In the genomic region with DNA sequence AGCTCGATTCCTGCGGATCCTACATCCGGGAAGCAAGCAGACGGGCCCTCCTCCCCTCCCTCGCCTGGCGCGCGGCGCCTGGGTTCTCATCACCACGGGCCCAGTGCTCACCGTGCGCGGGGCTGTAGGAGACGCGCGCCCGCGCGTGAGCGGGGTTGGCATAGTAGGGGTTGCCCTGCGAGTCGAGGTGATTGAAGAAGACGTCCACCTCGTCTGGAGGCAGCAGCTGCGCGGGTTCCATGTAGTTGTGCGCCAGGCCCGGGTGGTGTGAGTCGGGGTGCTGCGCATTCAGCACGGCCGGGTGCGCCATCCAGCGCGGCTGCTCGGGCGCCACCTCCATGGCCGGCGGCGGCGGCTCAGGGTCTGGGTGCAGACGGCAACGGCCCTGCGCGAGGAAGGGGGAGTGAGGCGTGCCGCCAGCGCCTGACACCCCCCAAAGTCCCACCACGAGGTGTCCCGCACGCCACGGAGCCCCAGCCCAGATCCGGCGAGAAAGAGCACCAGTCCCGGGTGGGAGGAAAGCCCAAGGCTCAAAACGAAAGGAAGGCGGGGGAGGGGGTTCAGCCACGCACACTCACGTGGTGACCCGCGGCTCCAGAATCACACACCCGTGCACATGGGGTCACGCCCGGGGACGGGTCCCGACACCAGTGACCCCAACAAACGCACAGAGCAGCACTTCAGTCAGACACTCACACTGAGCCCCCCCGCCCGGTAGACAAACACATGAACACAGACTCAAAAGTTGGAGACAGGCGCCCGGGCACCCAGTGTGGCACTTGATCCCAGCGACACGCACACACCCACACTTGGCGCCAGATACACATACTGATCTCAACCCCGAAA, we compare ENCODE assay signal across 9 cellular contexts. TPM values are rescaled to one million over a fixed set of nuclear protein-coding genes. Genes with fewer than 3 reads are reported as not detected.
DNase-seq lines count a peak whose midpoint lies in the region; ATAC-seq, FAIRE-seq and TF ChIP-seq lines count a peak whose summit lies in the region.
"Had no signal": no experiment of that assay in that cellular context is flagged by ENCODE, and none has a peak within 500 bp of the region (broad histone marks: within the 10 kb centered on the region; RNA-seq: fewer than 3 reads in every experiment).

No MANE protein-coding gene starts in this region.

- no peak for ATAC-seq in natural killer cell treated with Interleukin-12 subunit alpha and Interleukin-12 subunit beta and Interleukin-15 and Interleukin-18, amount 100 ng/mL, for 72 hours
- ATAC-seq in GM19328 (IDR thresholded peaks at IDR 0.05; ENCODE audit: unreplicated experiment) (no peak), GM21717 (IDR thresholded peaks at IDR 0.05; ENCODE audit: unreplicated experiment) (no peak)

- H3K36me3 ChIP-seq in SK-N-SH (replicated peaks in 1 of 2; ENCODE audit: control insufficient read depth in 1 of 2, insufficient read depth in 2 of 2, low read length in 1 of 2) (peaks cover 0 to 8% of the 10 kb centered on the region in 2 experiments), endothelial cell of umbilical vein (ENCODE audit: control insufficient read depth in 2 of 2, extremely low read depth in 1 of 2, insufficient read depth in 2 of 2, low read length in 2 of 2) (peaks cover 0 to 11% of the 10 kb centered on the region in 2 experiments)

- H3K9me1 ChIP-seq in endothelial cell of umbilical vein (replicated peaks; ENCODE audit: control insufficient read depth, extremely low read depth, insufficient read depth, low read length), result no peaks in the 10 kb centered on the region

- H3K4me1 Mint-ChIP-seq in natural killer cell treated with Interleukin-12 subunit alpha and Interleukin-12 subunit beta and Interleukin-15 and Interleukin-18, amount 100 ng/mL, for 72 hours (ENCODE audit: low read depth in 2 of 2), result peaks cover 10% of the 10 kb centered on the region in 2 donors

- no peaks in the 10 kb centered on the region for H3K9me3 Mint-ChIP-seq in natural killer cell treated with Interleukin-12 subunit alpha and Interleukin-12 subunit beta and Interleukin-15 and Interleukin-18, amount 100 ng/mL, for 72 hours

- TF ChIP-seq CTCF in SK-N-SH (IDR thresholded peaks at IDR 0.05) (no peak), endothelial cell of umbilical vein (IDR thresholded peaks at IDR 0.05; ENCODE audit: extremely low read depth in 1 of 2, insufficient read depth in 1 of 2, low read depth in 1 of 2, low read length in 2 of 2) (no peak)

- no peak for TF ChIP-seq POLR2A in endothelial cell of umbilical vein (IDR thresholded peaks at IDR 0.05; ENCODE audit: low read depth, low read length)

- no peaks in the 10 kb centered on the region for H3K9me3 ChIP-seq in SK-N-SH
- H3K9me3 ChIP-seq in endothelial cell of umbilical vein (replicated peaks; ENCODE audit: control insufficient read depth, insufficient read depth, low read length), result no peaks in the 10 kb centered on the region

- CTCF ChIA-PET in SK-N-SH (lab: Yijun Ruan, JAX), result interaction anchor here (0.8 to 13.1 kb wide), 7 partner anchors 9 to 77 kb away, joined by 3 to 177 read pairs (median 5); no protein-coding TSS in a partner anchor
- CTCF ChIA-PET in endothelial cell of umbilical vein (lab: Charles Lee), result interaction anchor here (1.0 to 1.5 kb wide), 6 partner anchors 10 to 122 kb away, joined by 3 to 4 read pairs (median 4); no protein-coding TSS in a partner anchor

- peak overlapping the region; percentile 75 to 77 for H3K4me3 ChIP-seq in SK-N-SH (ENCODE audit: low read depth in 2 of 2, low read length in 1 of 2)
- H3K4me3 ChIP-seq in endothelial cell of umbilical vein (replicated peaks in 1 of 3; ENCODE audit: insufficient read depth in 1 of 3, low read depth in 1 of 3, low read length in 3 of 3), result peak overlapping the region; percentile 77 to 95 (median 83)

- peaks cover 8 to 18% of the 10 kb centered on the region in 2 experiments for H3K4me1 ChIP-seq in SK-N-SH (ENCODE audit: control insufficient read depth in 1 of 2, insufficient read depth in 2 of 2, low read depth in 1 of 2, low read length in 1 of 2)
- peaks cover 39% of the 10 kb centered on the region for H3K4me1 ChIP-seq in endothelial cell of umbilical vein (ENCODE audit: control insufficient read depth, extremely low read depth, insufficient read depth, low read length)

- H4K20me1 ChIP-seq in SK-N-SH (ENCODE audit: insufficient read depth) (peaks cover 13% of the 10 kb centered on the region; the same call in 1 of the 2 replicates), endothelial cell of umbilical vein (replicated peaks; ENCODE audit: control insufficient read depth, extremely low read depth, insufficient read depth, low read length) (no peaks in the 10 kb centered on the region)

- H3K9me2 ChIP-seq in SK-N-SH, result no peaks in the 10 kb centered on the region

- peak overlapping the region; percentile 21 to 97; a peak in 3 of 4 replicates for H3K27ac ChIP-seq in SK-N-SH (ENCODE audit: low read depth in 2 of 2, low read length in 1 of 2)
- H3K27ac ChIP-seq in endothelial cell of umbilical vein (ENCODE audit: insufficient read depth, low read depth, low read length), result peak overlapping the region; percentile 97

- H3K27me3 ChIP-seq in SK-N-SH (ENCODE audit: insufficient read depth), result peaks cover 13% of the 10 kb centered on the region; the same call in 1 of the 2 replicates
- H3K27me3 ChIP-seq in endothelial cell of umbilical vein (ENCODE audit: control insufficient read depth in 2 of 2, insufficient read depth in 2 of 2, low read length in 2 of 2), result no peaks in the 10 kb centered on the region

- H3K9ac ChIP-seq in SK-N-SH (peak overlapping the region; percentile 73), endothelial cell of umbilical vein (replicated peaks; ENCODE audit: extremely low read depth, insufficient read depth, low read length) (peak overlapping the region; percentile 84)

- dilution Hi-C loops in endothelial cell of umbilical vein (cut with MboI; ENCODE audit: extremely low pct_ligation_motif_present, low sequenced_read_pairs), result no loop called here

- no peaks in the 10 kb centered on the region for H3K36me3 Mint-ChIP-seq in natural killer cell treated with Interleukin-12 subunit alpha and Interleukin-12 subunit beta and Interleukin-15 and Interleukin-18, amount 100 ng/mL, for 72 hours

- no peak for FAIRE-seq in endothelial cell of umbilical vein (lab: Jason Lieb, UNC)

- no peak for TF ChIP-seq RAD21 in SK-N-SH (IDR thresholded peaks at IDR 0.05; ENCODE audit: low read length)

- POLR2A ChIA-PET in SK-N-SH (lab: Yijun Ruan, JAX), result interaction anchor here (0.8 to 7.8 kb wide), 18 partner anchors 9 to 310 kb away, joined by 3 to 100 read pairs (median 4); no protein-coding TSS in a partner anchor
- POLR2A ChIA-PET in endothelial cell of umbilical vein (lab: Charles Lee), result no interaction called here

- 2% methylated on average over 22 of the region's 75 CpGs for WGBS in SK-N-SH (ENCODE audit: low lambda C conversion rate)

- peak overlapping the region; percentile 99 for H3K4me2 ChIP-seq in SK-N-SH
- H3K4me2 ChIP-seq in endothelial cell of umbilical vein (ENCODE audit: insufficient read depth, low read length), result peak overlapping the region; percentile 96

- H2AFZ ChIP-seq in SK-N-SH (ENCODE audit: low read depth), result peak overlapping the region; percentile 88
- no peak overlapping the region for H2AFZ ChIP-seq in endothelial cell of umbilical vein (ENCODE audit: low read depth, low read length)

- intact Hi-C loops in endothelial cell of umbilical vein (cut with micrococcal nuclease), result no loop called here

- TF ChIP-seq EP300 in SK-N-SH (IDR thresholded peaks at IDR 0.05; ENCODE audit: borderline replicate concordance in 1 of 2, low read depth in 1 of 2, low read length in 1 of 2), result no peak

- H3K79me2 ChIP-seq in SK-N-SH (ENCODE audit: insufficient read depth) (peaks cover 34% of the 10 kb centered on the region), endothelial cell of umbilical vein (ENCODE audit: control insufficient read depth, insufficient read depth, low read length) (peaks cover 90% of the 10 kb centered on the region)

- H3K4me3 Mint-ChIP-seq in natural killer cell treated with Interleukin-12 subunit alpha and Interleukin-12 subunit beta and Interleukin-15 and Interleukin-18, amount 100 ng/mL, for 72 hours, result peak overlapping the region; percentile 85

- TSS peak; percentile 15 for BruUV-seq in endothelial cell of umbilical vein (replicated peaks; lab: Mats Ljungman, UMichigan)

- peaks cover 6% of the 10 kb centered on the region for H3F3A ChIP-seq in SK-N-SH (replicated peaks; ENCODE audit: insufficient read depth)

- H3K27ac Mint-ChIP-seq in natural killer cell treated with Interleukin-12 subunit alpha and Interleukin-12 subunit beta and Interleukin-15 and Interleukin-18, amount 100 ng/mL, for 72 hours, result peak overlapping the region in 1 of 2 donors; percentile 35

- DNase-seq in NCI-H2196 (lab: John Stamatoyannopoulos, UW; ENCODE audit: unreplicated experiment), result peak; percentile 51
- no peak for DNase-seq in NCI-H2196 treated with DMSO at 0.1 percent for 48 hours (lab: John Stamatoyannopoulos, UW; ENCODE audit: unreplicated experiment)
- DNase-seq in SK-N-SH, result peak; percentile 61
- DNase-seq in endothelial cell of umbilical vein (ENCODE audit: low read depth, low spot score), result peak; percentile 43
- DNase-seq in natural killer cell treated with Interleukin-12 subunit alpha and Interleukin-12 subunit beta and Interleukin-15 and Interleukin-18, amount 100 ng/mL, for 72 hours (ENCODE audit: low spot score), result peak; percentile 57
- no peak for DNase-seq in Ammon's horn (ENCODE audit: low spot score)

- H3K27me3 Mint-ChIP-seq in natural killer cell treated with Interleukin-12 subunit alpha and Interleukin-12 subunit beta and Interleukin-15 and Interleukin-18, amount 100 ng/mL, for 72 hours, result peaks cover 47 to 58% of the 10 kb centered on the region in 2 donors

RNA-seq across cellular contexts. Expression of gene GATA2, which starts 6.1 kb away (rescaled TPM):
- polyA plus RNA-seq in SK-N-SH (2012; rRNA removed), result 5.5 and 6.8 TPM in 2 replicates
- 7.0 and 13.4 TPM in 2 replicates for polyA plus RNA-seq in SK-N-SH (2012; cell fraction: cytosol; rRNA removed)
- polyA plus RNA-seq in SK-N-SH (2012; cell fraction: nucleus; rRNA removed), result 10.6 and 18.0 TPM in 2 replicates
- 62.2 and 63.9 TPM in 2 replicates for total RNA-seq in endothelial cell of umbilical vein
- 28.8 and 35.6 TPM in 2 replicates for polyA plus RNA-seq in endothelial cell of umbilical vein
- 25.9 and 36.8 TPM in 2 replicates for polyA plus RNA-seq in endothelial cell of umbilical vein (2011; cell fraction: cytosol; rRNA removed)
- polyA plus RNA-seq in endothelial cell of umbilical vein (2011; cell fraction: nucleus; rRNA removed), result 30.1 and 31.5 TPM in 2 replicates
- polyA plus RNA-seq in endothelial cell of umbilical vein (2012), result 33.0 and 37.6 TPM in 2 replicates
- polyA minus RNA-seq in endothelial cell of umbilical vein, result 17.3 and 17.5 TPM in 2 replicates
- 58.1 TPM for polyA minus RNA-seq in endothelial cell of umbilical vein (2011; cell fraction: cytosol; rRNA and poly(A)+ RNA removed)
- polyA minus RNA-seq in endothelial cell of umbilical vein (2011; cell fraction: nucleus; rRNA and poly(A)+ RNA removed), result 9.7 and 17.3 TPM in 2 replicates
- 10 to 100 TPM in 1 of 2 donors, 1 to 10 TPM in 1; 1.6 to 72.7 TPM for total RNA-seq in natural killer cell treated with Interleukin-12 subunit alpha and Interleukin-12 subunit beta and Interleukin-15 and Interleukin-18, amount 100 ng/mL, for 72 hours

RNA-seq across cellular contexts. Expression of gene DNAJB8, which starts 20.2 kb away (rescaled TPM):
- polyA plus RNA-seq in SK-N-SH (2012; rRNA removed) (not detected in 2 replicates), endothelial cell of umbilical vein (not detected in 2 replicates)
- not detected in 2 replicates for polyA plus RNA-seq in SK-N-SH (2012; cell fraction: cytosol; rRNA removed)
- polyA plus RNA-seq in SK-N-SH (2012; cell fraction: nucleus; rRNA removed), result not detected in 2 replicates
- not detected in 2 replicates for total RNA-seq in endothelial cell of umbilical vein
- not detected in 2 replicates for polyA plus RNA-seq in endothelial cell of umbilical vein (2011; cell fraction: cytosol; rRNA removed)
- not detected in 2 replicates for polyA plus RNA-seq in endothelial cell of umbilical vein (2011; cell fraction: nucleus; rRNA removed)
- polyA plus RNA-seq in endothelial cell of umbilical vein (2012), result not detected in 2 replicates
- not detected in 2 replicates for polyA minus RNA-seq in endothelial cell of umbilical vein
- not detected for polyA minus RNA-seq in endothelial cell of umbilical vein (2011; cell fraction: cytosol; rRNA and poly(A)+ RNA removed)
- polyA minus RNA-seq in endothelial cell of umbilical vein (2011; cell fraction: nucleus; rRNA and poly(A)+ RNA removed), result not detected in 2 replicates
- total RNA-seq in natural killer cell treated with Interleukin-12 subunit alpha and Interleukin-12 subunit beta and Interleukin-15 and Interleukin-18, amount 100 ng/mL, for 72 hours, result not detected
- total RNA-seq: subcutaneous adipose tissue had no signal

Comparison
In these comparisons a context has a peak if more than half of its experiments do, and no peak if none do; other contexts are left out.
1. DNase-seq: peak in NCI-H2196 (single experiment), SK-N-SH (single experiment), endothelial cell of umbilical vein (single experiment) and natural killer cell treated with Interleukin-12 subunit alpha and Interleukin-12 subunit beta and Interleukin-15 and Interleukin-18, amount 100 ng/mL, for 72 hours (single experiment); none in NCI-H2196 treated with DMSO at 0.1 percent for 48 hours (single experiment) and Ammon's horn (single experiment).